ENCODE assay signal across 8 cellular contexts in the genomic region with DNA sequence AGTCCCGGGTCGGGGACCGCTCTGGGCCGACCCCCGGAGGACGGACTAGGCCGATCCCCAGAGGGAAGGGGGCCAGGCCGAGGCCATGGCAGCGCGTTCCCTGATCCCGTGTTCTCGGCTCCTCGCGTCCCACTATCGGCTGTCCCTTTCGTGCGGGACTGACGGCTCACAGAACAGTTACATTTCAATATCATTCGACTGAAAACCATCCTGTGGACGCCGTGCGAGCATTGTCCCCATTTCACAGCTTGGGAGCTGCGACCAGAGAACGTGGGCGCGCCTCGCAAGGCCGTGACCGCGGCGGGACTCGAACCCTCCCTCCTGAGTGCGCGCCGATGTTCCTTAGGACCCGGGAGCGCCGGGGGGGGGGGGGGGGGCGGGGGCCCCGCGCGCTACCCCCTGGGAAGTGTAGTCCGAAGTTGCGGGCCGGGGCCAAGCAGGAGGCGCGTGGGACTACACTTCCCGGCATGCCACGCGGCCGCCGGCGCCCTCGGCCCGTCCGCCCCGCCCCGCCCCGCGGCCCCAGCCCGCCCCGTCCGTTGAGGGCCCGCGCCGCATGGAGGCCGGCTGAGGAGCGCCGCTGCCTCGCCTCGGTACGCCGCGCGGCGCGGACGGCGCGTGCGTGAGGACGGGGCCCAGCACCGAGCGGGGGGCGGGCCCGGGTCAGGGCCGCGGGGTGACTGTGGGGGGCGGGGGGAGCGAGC.
DNase-seq lines count a peak whose midpoint lies in the region; ATAC-seq and TF ChIP-seq lines count a peak whose summit lies in the region.

A gene with protein sequence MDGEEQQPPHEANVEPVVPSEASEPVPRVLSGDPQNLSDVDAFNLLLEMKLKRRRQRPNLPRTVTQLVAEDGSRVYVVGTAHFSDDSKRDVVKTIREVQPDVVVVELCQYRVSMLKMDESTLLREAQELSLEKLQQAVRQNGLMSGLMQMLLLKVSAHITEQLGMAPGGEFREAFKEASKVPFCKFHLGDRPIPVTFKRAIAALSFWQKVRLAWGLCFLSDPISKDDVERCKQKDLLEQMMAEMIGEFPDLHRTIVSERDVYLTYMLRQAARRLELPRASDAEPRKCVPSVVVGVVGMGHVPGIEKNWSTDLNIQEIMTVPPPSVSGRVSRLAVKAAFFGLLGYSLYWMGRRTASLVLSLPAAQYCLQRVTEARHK (plus strand): TSS at position 530 of the 704 bp plus-strand sequence. CDS start 7,148 bp downstream, outside the sequence.

- ATAC-seq in HG02678 (IDR thresholded peaks at IDR 0.05; ENCODE audit: unreplicated experiment) (peak; percentile 49), GM21786 (IDR thresholded peaks at IDR 0.05; ENCODE audit: unreplicated experiment) (no peak)

- DNase-seq in DMS79 treated with DMSO at 0.1 percent for 48 hours (lab: John Stamatoyannopoulos, UW) (peak; percentile 17), NCI-H446 (lab: John Stamatoyannopoulos, UW) (peak; percentile 46 to 90), choroid plexus epithelial cell (ENCODE audit: low read depth) (peak; percentile 90), kidney glomerular epithelial cell (lab: John Stamatoyannopoulos, UW) (peak; percentile 72)
- peak; percentile 85 to 91 for DNase-seq in activated CD4-positive, alpha-beta T cell treated with anti-CD3 and anti-CD28 coated beads for 4 hours
- DNase-seq in stimulated activated CD4-positive, alpha-beta T cell treated with anti-CD3 and anti-CD28 coated beads, Interleukin-15, amount 100 ng/mL, for 1 hour (ENCODE audit: low read depth in 1 of 2, low spot score in 1 of 2), result peak; percentile 81 to 90

- no peak for TF ChIP-seq CTCF in choroid plexus epithelial cell (conservative IDR thresholded peaks at IDR 0.05; ENCODE audit: low read depth, low read length)

- peak within 1 kb of the TSS; percentile 69 for H3K4me3 ChIP-seq in choroid plexus epithelial cell (ENCODE audit: low read depth, low read length)

Comparison
In these comparisons a context has a peak if more than half of its experiments do, and no peak if none do; other contexts are left out.
1. DNase-seq: peak in every context shown above with its lines; median percentile 90 in choroid plexus epithelial cell; 88 in activated CD4-positive, alpha-beta T cell treated with anti-CD3 and anti-CD28 coated beads for 4 hours; 86 in stimulated activated CD4-positive, alpha-beta T cell treated with anti-CD3 and anti-CD28 coated beads, Interleukin-15, amount 100 ng/mL, for 1 hour; 72 in kidney glomerular epithelial cell; 68 in NCI-H446; 17 in DMS79 treated with DMSO at 0.1 percent for 48 hours.